ENCODE assay signal across 17 cellular contexts in genomic region chr10:90642136-90642535, GRCh38.
DNase-seq lines count a peak whose midpoint lies in the region; ATAC-seq and TF ChIP-seq lines count a peak whose summit lies in the region.
"Had no signal": no experiment of that assay in that cellular context is flagged by ENCODE, and none has a peak within 500 bp of the region (broad histone marks: within the 10 kb centered on the region; RNA-seq: fewer than 3 reads in every experiment).

No MANE protein-coding gene starts in this region.

- H3K4ac ChIP-seq in neuronal stem cell (ENCODE audit: low read length), result no peak overlapping the region

- no peak overlapping the region for H2AK5ac ChIP-seq in neuronal stem cell (ENCODE audit: low read depth, low read length)

- H2AFZ ChIP-seq in neuronal stem cell (ENCODE audit: low read length), result no peak overlapping the region

- DNase-seq in Right ventricle myocardium inferior (ENCODE audit: missing footprints) (no peak), cardiac septum (ENCODE audit: low spot score) (no peak), esophagus squamous epithelium (lab: John Stamatoyannopoulos, UW) (no peak), lung (ENCODE audit: low spot score) (no peak), head of caudate nucleus (no peak), neuronal stem cell (ENCODE audit: low spot score) (no peak)
- DNase-seq: activated CD4-positive, alpha-beta T cell treated with anti-CD3 and anti-CD28 coated beads, Interleukin-2, amount 50 U/mL, for 48 hours; activated T-cell treated with anti-CD3 and anti-CD28 coated beads, Interleukin-2, amount 50 U/mL, for 4 hours; CD4-positive, CD25-positive, alpha-beta regulatory T cell; DND-41; NCI-H1105; NCI-H82; posterior cingulate gyrus; RPMI8226; stimulated activated naive CD4-positive, alpha-beta T cell had no signal

- no peaks in the 10 kb centered on the region for H3K79me1 ChIP-seq in neuronal stem cell (ENCODE audit: low read depth, low read length)

- H3K9me3 ChIP-seq in esophagus squamous epithelium (no peaks in the 10 kb centered on the region), lung (ENCODE audit: control insufficient read depth in 2 of 2, insufficient read depth in 1 of 2, low read length in 1 of 2) (no peaks in the 10 kb centered on the region), neuronal stem cell (replicated peaks in 1 of 2; ENCODE audit: control insufficient read depth in 2 of 2, insufficient read depth in 1 of 2, low read depth in 1 of 2, low read length in 2 of 2) (no peaks in the 10 kb centered on the region)

- TF ChIP-seq POLR2A in esophagus squamous epithelium (IDR thresholded peaks at IDR 0.05), result no peak

- no peak overlapping the region for H3K14ac ChIP-seq in neuronal stem cell (ENCODE audit: low read length)

- no peak overlapping the region for H2BK15ac ChIP-seq in neuronal stem cell (ENCODE audit: low read length)

- no peaks in the 10 kb centered on the region for H3K36me3 ChIP-seq in esophagus squamous epithelium
- no peaks in the 10 kb centered on the region for H3K36me3 ChIP-seq in lung (ENCODE audit: control insufficient read depth in 2 of 2, insufficient read depth in 2 of 2, low read length in 2 of 2)
- no peaks in the 10 kb centered on the region for H3K36me3 ChIP-seq in urinary bladder (ENCODE audit: insufficient read depth)
- no peaks in the 10 kb centered on the region for H3K36me3 ChIP-seq in neuronal stem cell (replicated peaks in 1 of 2; ENCODE audit: control insufficient read depth in 2 of 2, insufficient read depth in 2 of 2, low read length in 2 of 2)

- no peak overlapping the region for H2BK5ac ChIP-seq in neuronal stem cell (ENCODE audit: low read length)

- ATAC-seq in Right ventricle myocardium inferior (peak; percentile 60), lung (ENCODE audit: insufficient read depth, low FRiP score) (peak; percentile 34), GM21717 (IDR thresholded peaks at IDR 0.05; ENCODE audit: unreplicated experiment) (no peak)
- ATAC-seq: activated T-cell treated with anti-CD3 and anti-CD28 coated beads, Interleukin-2, amount 50 U/mL, for 4 hours had no signal

- WGBS in esophagus squamous epithelium, 2 donors, result 58 to 60% methylated on average over 3 of the region's 3 CpGs
- WGBS in lung, 2 donors, result 42 to 62% methylated on average over 3 of the region's 3 CpGs
- 20% methylated on average over 3 of the region's 3 CpGs for WGBS in urinary bladder
- no CpG with 5 or more reads among the region's 3 CpGs for WGBS in neuronal stem cell (ENCODE audit: extremely low coverage in 2 of 2, insufficient read length in 2 of 2, insufficient replicate concordance in 1 of 2), 2 donors

- TF ChIP-seq CTCF in esophagus squamous epithelium (IDR thresholded peaks at IDR 0.05) (no peak), lung (IDR thresholded peaks at IDR 0.05; ENCODE audit: control extremely low read depth, extremely low read depth) (no peak)

- intact Hi-C loops in Right ventricle myocardium inferior (cut with DNase I) (no loop called here), cardiac septum (cut with DNase I) (no loop called here), esophagus squamous epithelium (cut with DNase I) (no loop called here), head of caudate nucleus (cut with DNase I) (no loop called here)

- H3K27ac ChIP-seq in esophagus squamous epithelium, result peak overlapping the region in 3 of 4 donors; percentile 6 to 22 (median 19)
- H3K27ac ChIP-seq in lung (ENCODE audit: low read depth in 1 of 2, low read length in 1 of 2), result no peak overlapping the region
- H3K27ac ChIP-seq in urinary bladder (ENCODE audit: low read depth), result peak overlapping the region; percentile 10
- no peak overlapping the region for H3K27ac ChIP-seq in neuronal stem cell (replicated peaks; ENCODE audit: low read length)

- no peak overlapping the region for H4K8ac ChIP-seq in neuronal stem cell (ENCODE audit: low read depth, low read length)

- no peak overlapping the region for H2BK12ac ChIP-seq in neuronal stem cell (ENCODE audit: low read length)

- H3K4me3 ChIP-seq in esophagus squamous epithelium (no peak overlapping the region), lung (no peak overlapping the region), urinary bladder (ENCODE audit: low read depth, low read length) (no peak overlapping the region), neuronal stem cell (ENCODE audit: low read length in 2 of 2) (no peak overlapping the region)

- H3K27me3 ChIP-seq in esophagus squamous epithelium (no peaks in the 10 kb centered on the region), lung (ENCODE audit: control insufficient read depth, insufficient read depth) (no peaks in the 10 kb centered on the region), neuronal stem cell (ENCODE audit: control insufficient read depth in 3 of 3, insufficient read depth in 3 of 3, low read depth in 1 of 3, low read length in 3 of 3) (no peaks in the 10 kb centered on the region)

- H3K9ac ChIP-seq in neuronal stem cell (ENCODE audit: low read depth, low read length, poor library complexity), result no peak overlapping the region

- H3K18ac ChIP-seq in neuronal stem cell (ENCODE audit: low read length), result no peak overlapping the region

- H3K4me1 ChIP-seq in esophagus squamous epithelium, result no peaks in the 10 kb centered on the region
- peaks cover 0 to 8% of the 10 kb centered on the region in 2 donors for H3K4me1 ChIP-seq in lung (ENCODE audit: control insufficient read depth in 2 of 2, insufficient read depth in 2 of 2, low read length in 2 of 2)
- peaks cover 1% of the 10 kb centered on the region for H3K4me1 ChIP-seq in urinary bladder (ENCODE audit: insufficient read depth)
- H3K4me1 ChIP-seq in neuronal stem cell (ENCODE audit: control insufficient read depth in 2 of 2, insufficient read depth in 1 of 2, low read depth in 1 of 2, low read length in 2 of 2), result no peaks in the 10 kb centered on the region

- no peak overlapping the region for H3K4me2 ChIP-seq in neuronal stem cell (ENCODE audit: insufficient read depth, low read length, poor library complexity, severe bottlenecking)

- H2BK120ac ChIP-seq in neuronal stem cell (ENCODE audit: low read depth, low read length), result no peak overlapping the region

- H4K91ac ChIP-seq in neuronal stem cell (ENCODE audit: low read depth, low read length, poor library complexity), result no peak overlapping the region

- no peak overlapping the region for H3K23ac ChIP-seq in neuronal stem cell (ENCODE audit: low read depth, low read length, poor library complexity)

Comparison
In these comparisons a context has a peak if more than half of its experiments do, and no peak if none do; other contexts are left out.
1. H3K27ac ChIP-seq: peak in esophagus squamous epithelium (3 of 4) and urinary bladder (single experiment); none in lung (0 of 2) and neuronal stem cell (single experiment).